In the genomic region with DNA sequence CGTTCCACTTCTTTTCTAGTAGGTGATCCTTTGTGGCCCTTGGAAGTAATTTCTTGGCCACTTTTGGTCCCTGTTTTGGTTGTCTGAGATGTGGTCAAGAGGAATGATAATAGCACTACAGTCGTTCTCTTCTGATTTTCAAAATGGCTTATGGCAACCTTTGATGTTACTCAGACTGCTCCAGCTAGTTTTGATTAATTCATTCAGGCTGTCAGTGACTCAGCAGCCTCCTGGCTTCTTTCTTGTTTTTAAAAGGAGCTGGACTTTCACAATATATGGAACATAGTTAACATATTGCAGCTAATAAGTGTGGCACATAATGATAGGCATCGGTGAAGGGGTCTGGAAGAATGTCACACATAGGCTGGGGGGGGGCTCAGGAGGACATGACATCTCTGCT, we compare ENCODE assay signal across 8 cellular contexts. TPM values are rescaled to one million over a fixed set of nuclear protein-coding genes. Genes with fewer than 3 reads are reported as not detected.
A peak's percentile ranks its signal among the peaks of the same experiment; 100 is the strongest.
DNase-seq lines count a peak whose midpoint lies in the region; ATAC-seq lines count a peak whose summit lies in the region.

No MANE protein-coding gene starts in this region.

- in situ Hi-C loops in SK-MEL-5 (cut with HindIII; ENCODE audit: low pct_unique_long_range_greater_than_20kb, low sequenced_read_pairs): no loop called here

- DNase-seq in GM03348 (ENCODE audit: low spot score) (peak; percentile 83), SK-MEL-5 (ENCODE audit: low read depth, low spot score) (peak; percentile 26), fibroblast of gingiva (ENCODE audit: low read depth) (peak; percentile 84), skeletal muscle cell (ENCODE audit: low read depth) (peak; percentile 51), C1 segment of cervical spinal cord (lab: John Stamatoyannopoulos, UW) (no peak), NCI-H1436 treated with DMSO at 0.1 percent for 48 hours (lab: John Stamatoyannopoulos, UW) (no peak), NCI-H2171 treated with DMSO at 0.1 percent for 48 hours (lab: John Stamatoyannopoulos, UW) (no peak)

- H3K4me3 ChIP-seq in skeletal muscle cell (ENCODE audit: low read depth, low read length): no peak overlapping the region

- no peak for ATAC-seq in GM21515 (IDR thresholded peaks at IDR 0.05; ENCODE audit: unreplicated experiment)

RNA-seq across cellular contexts. Expression of a gene that starts 47.3 kb away (rescaled TPM):
- total RNA-seq in SK-MEL-5 (2014; rRNA removed; shearing (Covaris generic)): 17.5 and 22.1 TPM in 2 replicates
- 18.7 and 23.0 TPM in 2 replicates for polyA plus RNA-seq in SK-MEL-5 (2015; cell fraction: cytosol; rRNA removed)
- 21.2 and 27.7 TPM in 2 replicates for polyA plus RNA-seq in SK-MEL-5 (2015; cell fraction: nucleus; rRNA removed)

Comparison
In these comparisons a context has a peak if more than half of its experiments do, and no peak if none do; other contexts are left out.
1. DNase-seq: peak in GM03348 (single experiment), SK-MEL-5 (single experiment), fibroblast of gingiva (single experiment) and skeletal muscle cell (single experiment); none in C1 segment of cervical spinal cord (0 of 14), NCI-H1436 treated with DMSO at 0.1 percent for 48 hours (single experiment) and NCI-H2171 treated with DMSO at 0.1 percent for 48 hours (single experiment).